In the genomic region with DNA sequence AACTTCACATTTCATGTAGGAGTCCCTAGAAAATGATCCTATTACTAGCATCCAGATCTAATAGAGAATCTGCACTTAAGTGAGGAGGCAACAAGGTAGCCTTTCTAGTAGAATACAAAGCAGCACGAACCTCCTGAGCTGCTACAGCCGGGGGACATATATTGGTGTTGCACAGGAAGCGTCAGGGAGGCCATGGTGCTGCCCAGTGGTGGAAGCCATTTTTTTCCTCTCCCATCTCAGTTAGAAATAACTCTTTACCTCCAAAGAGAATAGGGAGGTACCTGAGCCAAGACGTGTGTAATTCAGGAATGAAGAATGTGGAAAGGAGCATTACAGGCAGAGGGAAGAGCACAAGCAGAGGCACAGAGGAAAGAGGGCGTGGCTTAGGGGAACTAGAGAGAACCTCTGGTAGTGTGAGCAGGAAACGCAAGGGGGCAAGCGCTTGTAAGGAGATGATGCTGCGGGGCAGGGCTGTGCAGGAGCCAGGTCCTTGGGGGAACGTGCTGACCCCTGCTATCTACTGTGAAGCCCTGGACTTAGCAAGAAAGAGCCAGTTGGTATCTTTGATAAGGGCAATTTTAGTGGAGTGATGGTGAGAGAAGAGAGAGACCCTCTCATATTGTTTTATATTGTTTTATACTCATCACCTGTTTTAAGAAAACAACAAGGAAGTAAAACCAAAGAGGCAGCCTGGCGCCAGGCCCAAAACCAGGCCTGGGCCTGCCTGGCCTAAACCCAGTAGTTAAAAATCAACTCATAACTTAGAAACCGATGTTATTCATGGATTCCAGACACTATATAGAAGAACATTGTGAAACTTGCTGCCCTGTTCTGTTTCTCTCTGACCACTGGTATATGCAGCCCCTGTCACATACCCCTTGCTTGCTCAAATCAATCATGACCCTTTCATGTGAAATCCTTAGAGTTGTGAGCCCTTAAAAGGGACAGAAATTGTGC, we compare ENCODE assay signal across 8 cellular contexts. TPM values are rescaled to one million over a fixed set of nuclear protein-coding genes. Genes with fewer than 3 reads are reported as not detected.
DNase-seq lines count a peak whose midpoint lies in the region; ATAC-seq and TF ChIP-seq lines count a peak whose summit lies in the region.

No MANE protein-coding gene starts in this region.

- peak overlapping the region; percentile 13; the same call in 1 of the 2 replicates for H3K4me2 ChIP-seq in OCI-LY7 (ENCODE audit: low read length)

- peak; percentile 88 for ATAC-seq in CD8-positive, alpha-beta T cell
- ATAC-seq in naive thymus-derived CD4-positive, alpha-beta T cell: peak; percentile 65
- no peak for ATAC-seq in HG02642 (IDR thresholded peaks at IDR 0.05; ENCODE audit: poor library complexity, unreplicated experiment)
- no peak for ATAC-seq in HG02852 (IDR thresholded peaks at IDR 0.05; ENCODE audit: unreplicated experiment)
- ATAC-seq in HG03521 (IDR thresholded peaks at IDR 0.05; ENCODE audit: unreplicated experiment): no peak

- H3K4me3 Mint-ChIP-seq in CD8-positive, alpha-beta T cell: peak overlapping the region; percentile 51
- peak overlapping the region in 6 of 10 donors; percentile 11 to 66 (median 45) for H3K4me3 Mint-ChIP-seq in naive thymus-derived CD4-positive, alpha-beta T cell

- DNase-seq in CD8-positive, alpha-beta T cell: peak; percentile 43 to 79 (median 62)
- DNase-seq in OCI-LY7 (ENCODE audit: low spot score): peak; percentile 34
- peak; percentile 81 for DNase-seq in activated effector memory CD4-positive, alpha-beta T cell treated with anti-CD3 and anti-CD28 coated beads, Interleukin-2, amount 50 U/mL, for 16 hours
- DNase-seq in naive thymus-derived CD4-positive, alpha-beta T cell: peak in 7 of 9 donors; percentile 48 to 59 (median 57)
- no peak for DNase-seq in retina

- H3K27me3 ChIP-seq in CD8-positive, alpha-beta T cell (ENCODE audit: insufficient read depth, low read length): no peaks in the 10 kb centered on the region
- no peaks in the 10 kb centered on the region for H3K27me3 ChIP-seq in naive thymus-derived CD4-positive, alpha-beta T cell (ENCODE audit: control insufficient read depth in 2 of 2, insufficient read depth in 2 of 2, low read length in 2 of 2)

- no peaks in the 10 kb centered on the region for H3K36me3 Mint-ChIP-seq in CD8-positive, alpha-beta T cell
- peaks cover 0 to 1% (median 0%) of the 10 kb centered on the region in 5 donors for H3K36me3 Mint-ChIP-seq in naive thymus-derived CD4-positive, alpha-beta T cell

- intact Hi-C loops in CD8-positive, alpha-beta T cell (cut with DNase I, micrococcal nuclease): loop anchor here (1.0 to 5.0 kb wide), 6 partner anchors 45 to 155 kb away; a partner anchor contains a TSS
- intact Hi-C loops in OCI-LY7 (cut with micrococcal nuclease; ENCODE audit: unreplicated experiment): no loop called here
- intact Hi-C loops in naive thymus-derived CD4-positive, alpha-beta T cell (cut with micrococcal nuclease): loop anchor here (1.0 to 5.0 kb wide), 4 partner anchors 45 to 155 kb away; no protein-coding TSS in a partner anchor

- no peaks in the 10 kb centered on the region for H3K79me2 ChIP-seq in OCI-LY7 (ENCODE audit: insufficient read depth, low read depth, low read length)

- H3K4me1 Mint-ChIP-seq in CD8-positive, alpha-beta T cell (ENCODE audit: low read depth): peaks cover 53% of the 10 kb centered on the region
- H3K4me1 Mint-ChIP-seq in naive thymus-derived CD4-positive, alpha-beta T cell: peaks cover 33 to 55% (median 53%) of the 10 kb centered on the region in 7 donors

- no peaks in the 10 kb centered on the region for H3K36me3 ChIP-seq in CD8-positive, alpha-beta T cell (ENCODE audit: insufficient read depth, low read length)
- no peaks in the 10 kb centered on the region for H3K36me3 ChIP-seq in OCI-LY7 (ENCODE audit: insufficient read depth, low read length)
- H3K36me3 ChIP-seq in naive thymus-derived CD4-positive, alpha-beta T cell (ENCODE audit: control insufficient read depth in 2 of 3, insufficient read depth in 3 of 3, low read length in 3 of 3): no peaks in the 10 kb centered on the region

- CTCF ChIA-PET in CD8-positive, alpha-beta T cell (lab: Charles Lee): interaction anchor here (0.7 to 2.5 kb wide), 16 partner anchors 9 to 155 kb away, joined by 3 to 10 read pairs (median 4); no protein-coding TSS in a partner anchor
- CTCF ChIA-PET in OCI-LY7 (lab: Charles Lee; ENCODE audit: unreplicated experiment): no interaction called here
- CTCF ChIA-PET in naive thymus-derived CD4-positive, alpha-beta T cell (lab: Charles Lee): no interaction called here

- no peaks in the 10 kb centered on the region for H4K20me1 ChIP-seq in OCI-LY7 (ENCODE audit: insufficient read depth, low read length)

- peak; percentile 47 for TF ChIP-seq CTCF in CD8-positive, alpha-beta T cell (IDR thresholded peaks at IDR 0.05)
- TF ChIP-seq CTCF in OCI-LY7 (conservative IDR thresholded peaks at IDR 0.05; ENCODE audit: low read length): no peak

- H3K9me3 ChIP-seq in CD8-positive, alpha-beta T cell (ENCODE audit: low read length): no peaks in the 10 kb centered on the region
- no peaks in the 10 kb centered on the region for H3K9me3 ChIP-seq in OCI-LY7 (ENCODE audit: low read length)
- no peaks in the 10 kb centered on the region for H3K9me3 ChIP-seq in naive thymus-derived CD4-positive, alpha-beta T cell (ENCODE audit: control insufficient read depth in 2 of 3, low read length in 3 of 3)

- POLR2A ChIA-PET in CD8-positive, alpha-beta T cell (lab: Charles Lee): interaction anchor here (0.9 kb wide), 1 partner anchor 63 kb away, joined by 3 read pairs; no protein-coding TSS in a partner anchor
- POLR2A ChIA-PET in OCI-LY7 (lab: Charles Lee): no interaction called here
- POLR2A ChIA-PET in naive thymus-derived CD4-positive, alpha-beta T cell (lab: Charles Lee): interaction anchor here (0.6 to 1.5 kb wide), 3 partner anchors 9 to 46 kb away, joined by 4 read pairs; no protein-coding TSS in a partner anchor

- H3K27ac ChIP-seq in CD8-positive, alpha-beta T cell (ENCODE audit: low read depth, low read length): no peak overlapping the region
- no peak overlapping the region for H3K27ac ChIP-seq in OCI-LY7 (ENCODE audit: low read depth, low read length, poor library complexity, severe bottlenecking)
- no peak overlapping the region for H3K27ac ChIP-seq in naive thymus-derived CD4-positive, alpha-beta T cell (ENCODE audit: low read depth, low read length)

- H3K27ac Mint-ChIP-seq in CD8-positive, alpha-beta T cell: peak overlapping the region; percentile 94
- H3K27ac Mint-ChIP-seq in naive thymus-derived CD4-positive, alpha-beta T cell: peak overlapping the region; percentile 69 to 96 (median 86)

- H3K4me1 ChIP-seq in CD8-positive, alpha-beta T cell (ENCODE audit: insufficient read depth, low read length): peaks cover 53% of the 10 kb centered on the region
- H3K4me1 ChIP-seq in OCI-LY7 (ENCODE audit: insufficient read depth, low read length, poor library complexity, severe bottlenecking): peaks cover 14% of the 10 kb centered on the region
- peaks cover 27 to 40% of the 10 kb centered on the region in 2 donors for H3K4me1 ChIP-seq in naive thymus-derived CD4-positive, alpha-beta T cell (ENCODE audit: control insufficient read depth in 2 of 2, insufficient read depth in 2 of 2, low read length in 2 of 2)

- H2AFZ ChIP-seq in OCI-LY7 (ENCODE audit: low read length): peak overlapping the region; percentile 68

- H3K9me3 Mint-ChIP-seq in CD8-positive, alpha-beta T cell: no peaks in the 10 kb centered on the region
- no peaks in the 10 kb centered on the region for H3K9me3 Mint-ChIP-seq in naive thymus-derived CD4-positive, alpha-beta T cell

- no TSS peak for BruUV-seq in OCI-LY7 (replicated peaks; lab: Mats Ljungman, UMichigan)

- no peaks in the 10 kb centered on the region for H3K27me3 Mint-ChIP-seq in CD8-positive, alpha-beta T cell (ENCODE audit: low read depth)
- H3K27me3 Mint-ChIP-seq in naive thymus-derived CD4-positive, alpha-beta T cell: peaks cover 0 to 15% (median 0%) of the 10 kb centered on the region in 5 donors

- H3K4me3 ChIP-seq in CD8-positive, alpha-beta T cell (ENCODE audit: low read depth, low read length): no peak overlapping the region
- H3K4me3 ChIP-seq in OCI-LY7 (ENCODE audit: low read depth, low read length, poor library complexity, severe bottlenecking): no peak overlapping the region
- no peak overlapping the region for H3K4me3 ChIP-seq in naive thymus-derived CD4-positive, alpha-beta T cell (ENCODE audit: low read length)

- H3K9me2 ChIP-seq in OCI-LY7 (ENCODE audit: insufficient read depth, low read length): no peaks in the 10 kb centered on the region

RNA-seq across cellular contexts. Expression of a gene that starts 50.0 kb away (rescaled TPM):
- total RNA-seq in CD8-positive, alpha-beta T cell: 10 to 100 TPM; 84.7 to 85.7 TPM
- total RNA-seq in OCI-LY7 (2014; rRNA removed; shearing (Covaris generic)): 31.4 and 33.4 TPM in 2 replicates
- 47.0 TPM in 2 replicates for total RNA-seq in OCI-LY7 (2022)
- 10 to 100 TPM; 84.1 to 98.8 (median 91.4) TPM for total RNA-seq in naive thymus-derived CD4-positive, alpha-beta T cell
- 10 to 100 TPM; 51.4 to 71.2 TPM for polyA plus RNA-seq in naive thymus-derived CD4-positive, alpha-beta T cell

Comparison
In these comparisons a context has a peak if more than half of its experiments do, and no peak if none do; other contexts are left out.
1. ATAC-seq: peak in CD8-positive, alpha-beta T cell (single experiment) and naive thymus-derived CD4-positive, alpha-beta T cell (single experiment); none in HG02642 (single experiment), HG02852 (single experiment) and HG03521 (single experiment).